ENCODE assay signal across 11 cellular contexts in the genomic region with DNA sequence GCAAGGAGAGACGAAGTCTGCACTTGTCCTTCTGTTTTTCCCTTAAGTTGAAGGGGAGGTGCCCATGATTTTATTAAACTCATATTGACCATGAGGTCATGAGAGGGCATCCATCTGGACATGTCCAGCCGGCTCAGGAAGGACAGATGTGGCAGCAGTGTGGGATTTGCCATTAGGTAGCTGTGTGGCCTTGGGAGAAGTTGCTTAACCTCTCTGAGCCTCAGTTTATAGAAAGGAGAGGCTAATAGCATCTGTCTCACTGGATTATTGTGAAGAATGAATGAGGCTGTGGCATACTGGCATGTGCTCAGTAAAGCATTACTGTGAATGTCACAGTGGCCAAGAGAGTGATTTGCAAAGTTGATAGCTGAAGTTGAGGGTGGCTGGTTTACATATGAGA. TPM values are rescaled to one million over a fixed set of nuclear protein-coding genes. Genes with fewer than 3 reads are reported as not detected.
DNase-seq lines count a peak whose midpoint lies in the region; ATAC-seq and TF ChIP-seq lines count a peak whose summit lies in the region.
"Had no signal": no experiment of that assay in that cellular context is flagged by ENCODE, and none has a peak within 500 bp of the region (broad histone marks: within the 10 kb centered on the region; RNA-seq: fewer than 3 reads in every experiment).

No MANE protein-coding gene starts in this region.

- peaks cover 21 to 33% (median 29%) of the 10 kb centered on the region in 3 donors for H3K4me1 Mint-ChIP-seq in CD8-positive, alpha-beta memory T cell
- H3K4me1 Mint-ChIP-seq in dendritic cell treated with granulocyte-macrophage colony-stimulating factor and Interleukin-4, amounts not matched to agents 40 ng/mL and 50 ng/mL, for 4 days (ENCODE audit: low read depth) = peaks cover 29% of the 10 kb centered on the region

- peak overlapping the region; percentile 44 to 98 (median 84) for H3K27ac Mint-ChIP-seq in CD8-positive, alpha-beta memory T cell
- H3K27ac Mint-ChIP-seq in dendritic cell treated with granulocyte-macrophage colony-stimulating factor and Interleukin-4, amounts not matched to agents 40 ng/mL and 50 ng/mL, for 4 days = no peak overlapping the region

- peaks cover 0 to 44% (median 4%) of the 10 kb centered on the region in 3 donors for H3K36me3 Mint-ChIP-seq in CD8-positive, alpha-beta memory T cell
- H3K36me3 Mint-ChIP-seq in dendritic cell treated with granulocyte-macrophage colony-stimulating factor and Interleukin-4, amounts not matched to agents 40 ng/mL and 50 ng/mL, for 4 days (ENCODE audit: low read depth) = peaks cover 59% of the 10 kb centered on the region

- no peak for DNase-seq in CD8-positive, alpha-beta memory T cell
- DNase-seq in MM.1S (no peak), GM13977 (ENCODE audit: low spot score) (no peak), KG1 (lab: John Stamatoyannopoulos, UW) (no peak), iPS-NIHi11 (ENCODE audit: low spot score) (no peak)
- DNase-seq: effector CD8-positive, alpha-beta T cell; SHP77 treated with DMSO at 0.1 percent for 48 hours; stimulated activated CD4-positive, alpha-beta T cell treated with anti-CD3 and anti-CD28 coated beads, Interleukin-12 subunit alpha, Interleukin-12 subunit beta, amount 100 ng/mL, for 4 hours had no signal

- CTCF ChIA-PET in CD8-positive, alpha-beta memory T cell (lab: Charles Lee) = interaction anchor here (1.2 to 2.9 kb wide), 4 partner anchors 9 to 586 kb away, joined by 4 to 10 read pairs (median 6); a partner anchor contains a TSS

- peaks cover 9% of the 10 kb centered on the region for H3F3A ChIP-seq in MM.1S (ENCODE audit: insufficient read depth, low read length)
- H3F3A ChIP-seq in neural cell (ENCODE audit: insufficient read depth, low read length, poor library complexity, severe bottlenecking) = no peaks in the 10 kb centered on the region

- no peaks in the 10 kb centered on the region for H3K27me3 Mint-ChIP-seq in CD8-positive, alpha-beta memory T cell
- no peaks in the 10 kb centered on the region for H3K27me3 Mint-ChIP-seq in dendritic cell treated with granulocyte-macrophage colony-stimulating factor and Interleukin-4, amounts not matched to agents 40 ng/mL and 50 ng/mL, for 4 days

- POLR2A ChIA-PET in CD8-positive, alpha-beta memory T cell (lab: Charles Lee) = no interaction called here

- H3K4me2 ChIP-seq in MM.1S (ENCODE audit: low read depth, low read length) (peak overlapping the region; percentile 95), neural cell (ENCODE audit: low read length) (peak overlapping the region; percentile 74)

- H3K9ac ChIP-seq in MM.1S (ENCODE audit: low read length) (peak overlapping the region; percentile 94; the same call in 1 of the 2 replicates), neural cell (ENCODE audit: low read length) (peak overlapping the region; percentile 88)

- H3K9me3 Mint-ChIP-seq in CD8-positive, alpha-beta memory T cell = peaks cover 0 to 16% (median 12%) of the 10 kb centered on the region in 5 donors
- H3K9me3 Mint-ChIP-seq in dendritic cell treated with granulocyte-macrophage colony-stimulating factor and Interleukin-4, amounts not matched to agents 40 ng/mL and 50 ng/mL, for 4 days = peaks cover 21% of the 10 kb centered on the region

- TF ChIP-seq EP300 in neural cell (conservative IDR thresholded peaks at IDR 0.05; ENCODE audit: poor library complexity, severe bottlenecking) = no peak

- H3K27ac ChIP-seq in CD8-positive, alpha-beta memory T cell (ENCODE audit: low read depth, low read length) = no peak overlapping the region
- H3K27ac ChIP-seq in MM.1S (ENCODE audit: low read length) (no peak overlapping the region), neural cell (ENCODE audit: low read length) (no peak overlapping the region)

- peak overlapping the region; percentile 96 for H3K4me3 ChIP-seq in CD8-positive, alpha-beta memory T cell (ENCODE audit: low read length)
- H3K4me3 ChIP-seq in MM.1S (ENCODE audit: low read length) (peak overlapping the region; percentile 99), neural cell (ENCODE audit: low read length) (peak overlapping the region; percentile 90)

- H3K79me2 ChIP-seq in MM.1S (ENCODE audit: low read length) (peaks cover 37% of the 10 kb centered on the region), neural cell (replicated peaks; ENCODE audit: insufficient read depth, low read length) (peaks cover 13% of the 10 kb centered on the region)

- peak overlapping the region; percentile 94 to 99 (median 99) for H3K4me3 Mint-ChIP-seq in CD8-positive, alpha-beta memory T cell
- H3K4me3 Mint-ChIP-seq in dendritic cell treated with granulocyte-macrophage colony-stimulating factor and Interleukin-4, amounts not matched to agents 40 ng/mL and 50 ng/mL, for 4 days = peak overlapping the region; percentile 91

- ATAC-seq in HG03378 (IDR thresholded peaks at IDR 0.05; ENCODE audit: unreplicated experiment) = no peak

- H3K9me3 ChIP-seq in CD8-positive, alpha-beta memory T cell (ENCODE audit: low read length) = peaks cover 10% of the 10 kb centered on the region
- H3K9me3 ChIP-seq in MM.1S (replicated peaks; ENCODE audit: insufficient read depth, low read length) = no peaks in the 10 kb centered on the region
- no peaks in the 10 kb centered on the region for H3K9me3 ChIP-seq in neural cell (ENCODE audit: low read length)

- H2AFZ ChIP-seq in MM.1S (ENCODE audit: low read length) (no peak overlapping the region), neural cell (ENCODE audit: low read depth, low read length) (no peak overlapping the region)

- TF ChIP-seq CTCF in MM.1S (IDR thresholded peaks at IDR 0.05; ENCODE audit: low read length) (no peak), neural cell (IDR thresholded peaks at IDR 0.05; ENCODE audit: poor library complexity, severe bottlenecking) (no peak), GM13977 (IDR thresholded peaks at IDR 0.05; ENCODE audit: extremely low read depth, insufficient read depth, missing control alignments) (no peak)

- H3K36me3 ChIP-seq in CD8-positive, alpha-beta memory T cell (ENCODE audit: insufficient read depth, low read length) = peaks cover 27% of the 10 kb centered on the region
- H3K36me3 ChIP-seq in MM.1S (replicated peaks; ENCODE audit: insufficient read depth, low read length) = peaks cover 11% of the 10 kb centered on the region; the same call in 1 of the 2 replicates
- H3K36me3 ChIP-seq in neural cell (ENCODE audit: insufficient read depth, low read length) = no peaks in the 10 kb centered on the region

- H3K9me2 ChIP-seq in MM.1S (replicated peaks; ENCODE audit: insufficient read depth, low read length) (no peaks in the 10 kb centered on the region), neural cell (ENCODE audit: insufficient read depth, low read length) (no peaks in the 10 kb centered on the region)

- no peak for TF ChIP-seq RAD21 in neural cell (conservative IDR thresholded peaks at IDR 0.05)

- in situ Hi-C loops in GM13977 (cut with MboI; ENCODE audit: low pct_unique_long_range_greater_than_20kb, low sequenced_read_pairs, unreplicated experiment) = no loop called here

- peaks cover 11% of the 10 kb centered on the region for H3K4me1 ChIP-seq in CD8-positive, alpha-beta memory T cell (ENCODE audit: insufficient read depth, low read length)
- peaks cover 14% of the 10 kb centered on the region for H3K4me1 ChIP-seq in MM.1S (ENCODE audit: low read length)

- no peaks in the 10 kb centered on the region; the same call in 1 of the 2 replicates for H4K20me1 ChIP-seq in MM.1S (ENCODE audit: insufficient read depth, low read length)
- H4K20me1 ChIP-seq in neural cell (ENCODE audit: insufficient read depth) = no peaks in the 10 kb centered on the region

- no peaks in the 10 kb centered on the region for H3K27me3 ChIP-seq in CD8-positive, alpha-beta memory T cell (ENCODE audit: insufficient read depth, low read length, poor library complexity, severe bottlenecking)
- H3K27me3 ChIP-seq in MM.1S (replicated peaks; ENCODE audit: insufficient read depth, low read length) = peaks cover 13% of the 10 kb centered on the region; the same call in 1 of the 2 replicates
- no peaks in the 10 kb centered on the region for H3K27me3 ChIP-seq in neural cell (ENCODE audit: insufficient read depth, low read depth, low read length)

- intact Hi-C loops in dendritic cell treated with granulocyte-macrophage colony-stimulating factor and Interleukin-4, amounts not matched to agents 40 ng/mL and 50 ng/mL, for 4 days (cut with micrococcal nuclease) = loop anchor here (5.0 kb wide), 1 partner anchor 216 kb away; a partner anchor contains a TSS

TF ChIP-seq in neural cell, 6 proteins besides CTCF, POLR2A, EP300 and RAD21 (continues in another document):
- TF ChIP-seq TAF1 (IDR thresholded peaks at IDR 0.05; ENCODE audit: low read depth) (no peak), SMC3 (conservative IDR thresholded peaks at IDR 0.05; ENCODE audit: poor library complexity) (no peak), EZH2 (IDR thresholded peaks at IDR 0.05; ENCODE audit: borderline replicate concordance, insufficient read depth, low read length, poor library complexity, severe bottlenecking) (no peak), POLR2AphosphoS5 (IDR thresholded peaks at IDR 0.05) (no peak), MXI1 (conservative IDR thresholded peaks at IDR 0.05; ENCODE audit: poor library complexity, severe bottlenecking) (no peak)

RNA-seq across cellular contexts. Expression of a gene that starts 1.2 kb away (rescaled TPM):
- 10 to 100 TPM; 19.9 to 21.5 TPM for total RNA-seq in CD8-positive, alpha-beta memory T cell
- polyA plus RNA-seq in CD8-positive, alpha-beta memory T cell = 29.2 TPM
- polyA plus RNA-seq in neural cell = 16.0 and 16.7 TPM in 2 replicates
- polyA minus RNA-seq in neural cell = 18.3 and 18.6 TPM in 2 replicates

RNA-seq across cellular contexts. Expression of a gene that starts 18.5 kb away (rescaled TPM):
- under 1 TPM; 0.31 to 0.42 TPM for total RNA-seq in CD8-positive, alpha-beta memory T cell
- 0.08 TPM for polyA plus RNA-seq in CD8-positive, alpha-beta memory T cell
- polyA plus RNA-seq in neural cell = 14.8 and 17.9 TPM in 2 replicates
- polyA minus RNA-seq in neural cell = 29.0 and 29.6 TPM in 2 replicates

Comparison
In these comparisons a context has a peak if more than half of its experiments do, and no peak if none do; other contexts are left out.
1. RNA of a gene that starts 18.5 kb away (polyA plus RNA-seq): 14.8 to 17.9 TPM in neural cell; 0.08 TPM in CD8-positive, alpha-beta memory T cell (single experiment); every median in the first group is over 10 times any median in the second.
2. Peak in every context shown above with its lines, with median percentiles within 50 percentile points of each other: H3K4me3 ChIP-seq.